Comparison of ENCODE assay signal across 15 cellular contexts in the genomic region with DNA sequence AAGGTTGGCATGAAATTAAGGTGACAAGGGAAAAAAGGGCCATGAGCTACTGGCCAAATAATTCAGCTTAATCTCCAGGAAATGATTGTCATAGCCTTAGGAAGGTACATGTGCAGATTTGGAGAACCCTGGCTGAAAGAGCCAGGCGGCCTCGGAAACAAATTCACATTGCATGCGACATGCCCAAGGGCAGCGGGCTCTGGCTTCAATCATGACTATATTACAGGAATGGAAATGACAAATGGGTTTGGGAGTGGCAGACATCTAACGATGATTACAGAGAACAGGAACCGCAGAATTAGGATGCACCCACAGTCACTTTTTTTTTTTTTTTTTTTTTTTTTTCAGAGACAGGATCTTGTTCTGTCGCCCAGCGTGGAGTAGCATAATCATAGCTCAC.
"Had no signal": no experiment of that assay in that cellular context is flagged by ENCODE, and none has a peak within 500 bp of the region (broad histone marks: within the 10 kb centered on the region; RNA-seq: fewer than 3 reads in every experiment).

No MANE protein-coding gene starts in this region.

- H3K4me3 ChIP-seq: ovary, testis, uterus had no signal

- H3K4me1 Mint-ChIP-seq: activated naive CD8-positive, alpha-beta T cell treated with anti-CD3 and anti-CD28 coated beads, Interleukin-2, amount 50 U/mL, for 24 hours; memory B cell; stimulated activated naive CD8-positive, alpha-beta T cell treated with anti-CD3 and anti-CD28 coated beads, Interleukin-15, amount 100 ng/mL, for 72 hours had no signal

- H3K27ac ChIP-seq: ovary, testis, uterus had no signal

- H3K36me3 ChIP-seq: ovary, uterus had no signal

- DNase-seq: activated CD4-positive, alpha-beta T cell treated with anti-CD3 and anti-CD28 coated beads for 48 hours; activated naive CD4-positive, alpha-beta T cell treated with Interleukin-2 at 50 U/mL for 16 hours; activated naive CD8-positive, alpha-beta T cell treated with anti-CD3 and anti-CD28 coated beads, Interleukin-2, amount 50 U/mL, for 24 hours; cortex of kidney; effector memory CD8-positive, alpha-beta T cell; hypothalamus; ovary; stimulated activated CD4-positive, alpha-beta T cell treated with anti-CD3 and anti-CD28 coated beads, Interleukin-4, amount 100 ng/mL, for 1 hour; stimulated activated naive CD8-positive, alpha-beta T cell treated with anti-CD3 and anti-CD28 coated beads, Interleukin-15, amount 100 ng/mL, for 72 hours; T-helper 1 cell; testis; uterus had no signal

- H3K36me3 Mint-ChIP-seq: memory B cell had no signal

- H3K27me3 ChIP-seq: ovary, testis, uterus had no signal

- H3K27ac Mint-ChIP-seq: activated naive CD8-positive, alpha-beta T cell treated with anti-CD3 and anti-CD28 coated beads, Interleukin-2, amount 50 U/mL, for 24 hours; effector memory CD8-positive, alpha-beta T cell; memory B cell; nephron; stimulated activated naive CD8-positive, alpha-beta T cell treated with anti-CD3 and anti-CD28 coated beads, Interleukin-15, amount 100 ng/mL, for 72 hours had no signal

- H3K4me3 Mint-ChIP-seq: activated naive CD8-positive, alpha-beta T cell treated with anti-CD3 and anti-CD28 coated beads, Interleukin-2, amount 50 U/mL, for 24 hours; effector memory CD8-positive, alpha-beta T cell; memory B cell; nephron; stimulated activated naive CD8-positive, alpha-beta T cell treated with anti-CD3 and anti-CD28 coated beads, Interleukin-15, amount 100 ng/mL, for 72 hours had no signal

- H3K9me3 Mint-ChIP-seq: activated naive CD8-positive, alpha-beta T cell treated with anti-CD3 and anti-CD28 coated beads, Interleukin-2, amount 50 U/mL, for 24 hours; effector memory CD8-positive, alpha-beta T cell; memory B cell; nephron; stimulated activated naive CD8-positive, alpha-beta T cell treated with anti-CD3 and anti-CD28 coated beads, Interleukin-15, amount 100 ng/mL, for 72 hours had no signal

- H3K9me3 ChIP-seq: ovary, testis, uterus had no signal

- H3K4me1 ChIP-seq: testis, uterus had no signal

- ATAC-seq: activated naive CD8-positive, alpha-beta T cell treated with anti-CD3 and anti-CD28 coated beads, Interleukin-2, amount 50 U/mL, for 24 hours; effector memory CD8-positive, alpha-beta T cell; left lobe of liver; stimulated activated naive CD8-positive, alpha-beta T cell treated with anti-CD3 and anti-CD28 coated beads, Interleukin-15, amount 100 ng/mL, for 72 hours had no signal
